9 cellular contexts compared by ENCODE assay signal in genomic region chr9:79817469-79818004, GRCh38.
DNase-seq lines count a peak whose midpoint lies in the region; ATAC-seq and TF ChIP-seq lines count a peak whose summit lies in the region.
"Had no signal": no experiment of that assay in that cellular context is flagged by ENCODE, and none has a peak within 500 bp of the region (broad histone marks: within the 10 kb centered on the region; RNA-seq: fewer than 3 reads in every experiment).

No MANE protein-coding gene starts in this region.

- H3K9me3 ChIP-seq in heart left ventricle: no peaks in the 10 kb centered on the region

- H3K4me3 ChIP-seq in heart left ventricle: no peak overlapping the region

- DNase-seq in heart left ventricle (peak in 3 of 5 donors; percentile 7 to 32 (median 29)), DMS 273 treated with DMSO at 0.1 percent for 48 hours (lab: John Stamatoyannopoulos, UW) (no peak), NCI-H2107 treated with DMSO at 0.1 percent for 48 hours (lab: John Stamatoyannopoulos, UW; ENCODE audit: unreplicated experiment) (no peak), NCI-H526 treated with DMSO at 0.1 percent for 48 hours (lab: John Stamatoyannopoulos, UW) (no peak), NCI-H510A (lab: John Stamatoyannopoulos, UW) (no peak)
- DNase-seq: RPMI8226 had no signal

- no peak overlapping the region for H3K27ac ChIP-seq in heart left ventricle

- no peaks in the 10 kb centered on the region for H3K36me3 ChIP-seq in heart left ventricle

- H3K27me3 ChIP-seq in heart left ventricle: peaks cover 0 to 8% (median 0%) of the 10 kb centered on the region in 9 donors

- TF ChIP-seq POLR2A in heart left ventricle (IDR thresholded peaks at IDR 0.05): no peak

- intact Hi-C loops in heart left ventricle (cut with DNase I): no loop called here

- peaks cover 0 to 11% (median 0%) of the 10 kb centered on the region in 12 donors for H3K4me1 ChIP-seq in heart left ventricle

- ATAC-seq in GM18499 (IDR thresholded peaks at IDR 0.05; ENCODE audit: insufficient read depth, unreplicated experiment): peak; percentile 86
- peak; percentile 86 for ATAC-seq in GM21381 (IDR thresholded peaks at IDR 0.05; ENCODE audit: unreplicated experiment)
- peak; percentile 81 for ATAC-seq in HG03342 (IDR thresholded peaks at IDR 0.05; ENCODE audit: unreplicated experiment)
- peak in 2 of 4 donors; percentile 34 to 61 for ATAC-seq in heart left ventricle

- no peak for TF ChIP-seq CTCF in heart left ventricle (IDR thresholded peaks at IDR 0.05)

- 33 to 46% (median 37%) methylated on average over 6 of the region's 6 CpGs for WGBS in heart left ventricle, 4 donors

Comparison
In these comparisons a context has a peak if more than half of its experiments do, and no peak if none do; other contexts are left out.
1. DNase-seq: peak in heart left ventricle (3 of 5); none in DMS 273 treated with DMSO at 0.1 percent for 48 hours (single experiment), NCI-H2107 treated with DMSO at 0.1 percent for 48 hours (single experiment), NCI-H526 treated with DMSO at 0.1 percent for 48 hours (single experiment) and NCI-H510A (single experiment).